ENCODE assay signal across 26 cellular contexts in genomic region chrX:94454606-94455005, GRCh38.
"Had no signal": no experiment of that assay in that cellular context is flagged by ENCODE, and none has a peak within 500 bp of the region (broad histone marks: within the 10 kb centered on the region; RNA-seq: fewer than 3 reads in every experiment).

No MANE protein-coding gene starts in this region.

- H3K36me3 ChIP-seq: adrenal gland, heart left ventricle, pancreas, prostate gland, stomach, thyroid gland had no signal

- H3K9me3 ChIP-seq: adrenal gland, body of pancreas, pancreas, prostate gland, stomach, thyroid gland had no signal

- H3K4me3 ChIP-seq: adrenal gland, body of pancreas, heart left ventricle, pancreas, prostate gland, stomach, thyroid gland had no signal

- H3K4me1 Mint-ChIP-seq: activated naive CD8-positive, alpha-beta T cell treated with anti-CD3 and anti-CD28 coated beads for 36 hours; naive B cell; nephron progenitor cell; stimulated activated naive B cell treated with anti-CD40 and anti-IgM and Interleukin-4, amounts not matched to agents 10 μg/mL and 1 μg/mL and 100 μg/mL, for 72 hours had no signal

- ATAC-seq: body of pancreas; heart left ventricle; left cardiac atrium; left ventricle myocardium superior; pancreas; stimulated activated naive B cell treated with anti-CD40 and anti-IgM and Interleukin-4, amounts not matched to agents 10 μg/mL and 1 μg/mL and 100 μg/mL, for 72 hours had no signal

- H3K9me3 Mint-ChIP-seq: activated naive CD4-positive, alpha-beta T cell treated with anti-CD3 and anti-CD28 coated beads for 36 hours; activated naive CD8-positive, alpha-beta T cell treated with anti-CD3 and anti-CD28 coated beads for 36 hours; nephron progenitor cell; stimulated activated naive B cell treated with anti-CD40 and anti-IgM and Interleukin-4, amounts not matched to agents 10 μg/mL and 1 μg/mL and 100 μg/mL, for 72 hours had no signal

- H3K27ac ChIP-seq: adrenal gland, body of pancreas, heart left ventricle, pancreas, prostate gland, stomach, thyroid gland had no signal

- H3K4me1 ChIP-seq: adrenal gland, body of pancreas, heart left ventricle, pancreas, prostate gland, stomach, thyroid gland had no signal

- H3K27me3 Mint-ChIP-seq: activated naive CD8-positive, alpha-beta T cell treated with anti-CD3 and anti-CD28 coated beads for 36 hours; naive B cell; stimulated activated naive B cell treated with anti-CD40 and anti-IgM and Interleukin-4, amounts not matched to agents 10 μg/mL and 1 μg/mL and 100 μg/mL, for 72 hours had no signal

- DNase-seq: activated CD4-positive, alpha-beta T cell treated with anti-CD3 and anti-CD28 coated beads for 4 hours; activated CD4-positive, alpha-beta T cell treated with anti-CD3 and anti-CD28 coated beads, Interleukin-2, amount 50 U/mL, for 4 hours; activated effector memory CD4-positive, alpha-beta T cell treated with Interleukin-2 at 50 U/mL for 16 hours; activated naive CD4-positive, alpha-beta T cell treated with anti-CD3 and anti-CD28 coated beads for 36 hours; activated naive CD8-positive, alpha-beta T cell treated with anti-CD3 and anti-CD28 coated beads for 36 hours; adrenal gland; aorta; body of pancreas; effector CD8-positive, alpha-beta T cell; heart left ventricle; hypothalamus; left cardiac atrium; left ventricle myocardium superior; naive B cell; nephron progenitor cell; nucleus accumbens; pancreas; retina; stimulated activated CD4-positive, alpha-beta T cell treated with anti-CD3 and anti-CD28 coated beads, Interleukin-15, amount 100 ng/mL, for 24 hours; stimulated activated CD4-positive, alpha-beta T cell treated with anti-CD3 and anti-CD28 coated beads, Interleukin-2, amount 100 ng/mL, for 24 hours; stimulated activated naive B cell treated with anti-CD40 and anti-IgM and Interleukin-4, amounts not matched to agents 10 μg/mL and 1 μg/mL and 100 μg/mL, for 72 hours; stomach; thyroid gland had no signal

- H3K36me3 Mint-ChIP-seq: activated naive CD8-positive, alpha-beta T cell treated with anti-CD3 and anti-CD28 coated beads for 36 hours; naive B cell; stimulated activated naive B cell treated with anti-CD40 and anti-IgM and Interleukin-4, amounts not matched to agents 10 μg/mL and 1 μg/mL and 100 μg/mL, for 72 hours had no signal

- H3K4me3 Mint-ChIP-seq: activated naive CD4-positive, alpha-beta T cell treated with anti-CD3 and anti-CD28 coated beads for 36 hours; activated naive CD8-positive, alpha-beta T cell treated with anti-CD3 and anti-CD28 coated beads for 36 hours; naive B cell; nephron progenitor cell; stimulated activated naive B cell treated with anti-CD40 and anti-IgM and Interleukin-4, amounts not matched to agents 10 μg/mL and 1 μg/mL and 100 μg/mL, for 72 hours had no signal

- H3K27ac Mint-ChIP-seq: activated naive CD4-positive, alpha-beta T cell treated with anti-CD3 and anti-CD28 coated beads for 36 hours; activated naive CD8-positive, alpha-beta T cell treated with anti-CD3 and anti-CD28 coated beads for 36 hours; naive B cell; nephron progenitor cell; stimulated activated naive B cell treated with anti-CD40 and anti-IgM and Interleukin-4, amounts not matched to agents 10 μg/mL and 1 μg/mL and 100 μg/mL, for 72 hours had no signal

- H3K27me3 ChIP-seq: adrenal gland, body of pancreas, heart left ventricle, stomach, thyroid gland had no signal

- FAIRE-seq: colon, keratinocyte had no signal
